In the genomic region with DNA sequence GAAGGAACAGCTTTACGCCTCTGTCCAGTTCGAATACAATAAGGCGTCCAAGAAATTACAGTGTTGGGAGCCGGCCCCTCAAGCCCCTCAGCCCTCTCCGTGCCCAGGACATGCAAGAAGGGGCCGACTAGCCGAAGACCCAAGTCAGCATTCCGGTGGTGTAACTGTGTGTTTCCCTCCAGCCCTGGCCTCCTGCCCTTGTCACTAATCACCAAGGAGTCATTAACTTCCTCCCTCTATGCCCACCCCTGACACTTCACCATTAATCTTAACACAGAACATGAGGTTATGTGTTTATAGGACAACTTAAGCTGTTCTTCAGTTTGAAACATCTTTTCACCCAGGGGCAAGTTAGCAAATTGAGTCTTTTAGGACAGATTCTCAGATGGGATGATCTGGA, we compare ENCODE assay signal across 16 cellular contexts. TPM values are rescaled to one million over a fixed set of nuclear protein-coding genes. Genes with fewer than 3 reads are reported as not detected.
DNase-seq lines count a peak whose midpoint lies in the region; ATAC-seq and TF ChIP-seq lines count a peak whose summit lies in the region.
"Had no signal": no experiment of that assay in that cellular context is flagged by ENCODE, and none has a peak within 500 bp of the region (broad histone marks: within the 10 kb centered on the region; RNA-seq: fewer than 3 reads in every experiment).

No MANE protein-coding gene starts in this region.

- peaks cover 2% of the 10 kb centered on the region for H3K27me3 Mint-ChIP-seq in activated naive CD8-positive, alpha-beta T cell treated with anti-CD3 and anti-CD28 coated beads, Interleukin-2, amount 10 ng/mL, durations not matched to agents 7 days and 5 days
- no peaks in the 10 kb centered on the region for H3K27me3 Mint-ChIP-seq in activated naive CD8-positive, alpha-beta T cell treated with anti-CD3 and anti-CD28 coated beads for 36 hours
- H3K27me3 Mint-ChIP-seq: CD4-positive, alpha-beta T cell had no signal

- no peaks in the 10 kb centered on the region for H3K9me3 Mint-ChIP-seq in activated naive CD8-positive, alpha-beta T cell treated with anti-CD3 and anti-CD28 coated beads, Interleukin-2, amount 10 ng/mL, durations not matched to agents 7 days and 5 days
- H3K9me3 Mint-ChIP-seq in activated naive CD8-positive, alpha-beta T cell treated with anti-CD3 and anti-CD28 coated beads for 36 hours: no peaks in the 10 kb centered on the region
- H3K9me3 Mint-ChIP-seq: CD4-positive, alpha-beta T cell; H9 had no signal

- no peak for TF ChIP-seq CTCF in neutrophil (IDR thresholded peaks at IDR 0.05)

- no peaks in the 10 kb centered on the region for H3K9me3 ChIP-seq in neutrophil
- H3K9me3 ChIP-seq: BLaER1 treated with 17β-estradiol and CSF1 and Interleukin-3, amounts not matched to agents 10 nM and 100 nM had no signal

- H3K4me3 ChIP-seq in neutrophil (ENCODE audit: low read depth in 1 of 2, low read length in 1 of 2): peak overlapping the region in 1 of 2 experiments; percentile 32
- H3K4me3 ChIP-seq: BLaER1 treated with 17β-estradiol and CSF1 and Interleukin-3, amounts not matched to agents 10 nM and 100 nM; GM12878 had no signal

- peak overlapping the region; percentile 87 for H3K27ac ChIP-seq in neutrophil
- H3K27ac ChIP-seq: BLaER1 treated with 17β-estradiol and CSF1 and Interleukin-3, amounts not matched to agents 10 nM and 100 nM had no signal

- no peak overlapping the region for H3K4me3 Mint-ChIP-seq in activated naive CD8-positive, alpha-beta T cell treated with anti-CD3 and anti-CD28 coated beads, Interleukin-2, amount 10 ng/mL, durations not matched to agents 7 days and 5 days
- no peak overlapping the region for H3K4me3 Mint-ChIP-seq in activated naive CD8-positive, alpha-beta T cell treated with anti-CD3 and anti-CD28 coated beads for 36 hours
- H3K4me3 Mint-ChIP-seq: CD4-positive, alpha-beta T cell; H9 had no signal

- H3K4me1 Mint-ChIP-seq in activated naive CD8-positive, alpha-beta T cell treated with anti-CD3 and anti-CD28 coated beads, Interleukin-2, amount 10 ng/mL, durations not matched to agents 7 days and 5 days: peaks cover 41% of the 10 kb centered on the region
- peaks cover 30% of the 10 kb centered on the region for H3K4me1 Mint-ChIP-seq in activated naive CD8-positive, alpha-beta T cell treated with anti-CD3 and anti-CD28 coated beads for 36 hours
- H3K4me1 Mint-ChIP-seq: H9 had no signal

- ATAC-seq in activated naive CD8-positive, alpha-beta T cell treated with anti-CD3 and anti-CD28 coated beads, Interleukin-2, amount 10 ng/mL, durations not matched to agents 7 days and 5 days (ENCODE audit: low read depth): no peak
- ATAC-seq: GM12878 had no signal

- POLR2A ChIA-PET in activated naive CD8-positive, alpha-beta T cell treated with anti-CD3 and anti-CD28 coated beads, Interleukin-2, amount 10 ng/mL, durations not matched to agents 7 days and 5 days (lab: Charles Lee): interaction anchor here (1.6 kb wide), 1 partner anchor 19 kb away, joined by 8 read pairs; a partner anchor contains a TSS

- H3K36me3 Mint-ChIP-seq in activated naive CD8-positive, alpha-beta T cell treated with anti-CD3 and anti-CD28 coated beads, Interleukin-2, amount 10 ng/mL, durations not matched to agents 7 days and 5 days: peaks cover 10% of the 10 kb centered on the region
- peaks cover 14% of the 10 kb centered on the region for H3K36me3 Mint-ChIP-seq in activated naive CD8-positive, alpha-beta T cell treated with anti-CD3 and anti-CD28 coated beads for 36 hours

- peak overlapping the region; percentile 15 for H3K27ac Mint-ChIP-seq in activated naive CD8-positive, alpha-beta T cell treated with anti-CD3 and anti-CD28 coated beads, Interleukin-2, amount 10 ng/mL, durations not matched to agents 7 days and 5 days
- no peak overlapping the region for H3K27ac Mint-ChIP-seq in activated naive CD8-positive, alpha-beta T cell treated with anti-CD3 and anti-CD28 coated beads for 36 hours

- H3K27me3 ChIP-seq in neutrophil: no peaks in the 10 kb centered on the region
- H3K27me3 ChIP-seq: BLaER1 treated with 17β-estradiol and CSF1 and Interleukin-3, amounts not matched to agents 10 nM and 100 nM had no signal

- peaks cover 84 to 91% of the 10 kb centered on the region in 2 experiments for H3K4me1 ChIP-seq in neutrophil (ENCODE audit: control insufficient read depth in 1 of 2, insufficient read depth in 1 of 2, low read depth in 1 of 2, low read length in 1 of 2)

- no peak for DNase-seq in activated naive CD8-positive, alpha-beta T cell treated with anti-CD3 and anti-CD28 coated beads, Interleukin-2, amount 10 ng/mL, durations not matched to agents 7 days and 5 days
- DNase-seq in activated naive CD8-positive, alpha-beta T cell treated with anti-CD3 and anti-CD28 coated beads for 36 hours: no peak
- DNase-seq in medulla oblongata (ENCODE audit: extremely low spot score): peak; percentile 10
- no peak for DNase-seq in NCI-H146 (lab: John Stamatoyannopoulos, UW)
- no peak for DNase-seq in effector CD4-positive, alpha-beta T cell
- DNase-seq in NCI-H2107 (lab: John Stamatoyannopoulos, UW): no peak
- DNase-seq: 8988T; CD4-positive, alpha-beta T cell; DMS79; GOT3; H9; IMR-90 had no signal

- peaks cover 53% of the 10 kb centered on the region for H3K36me3 ChIP-seq in neutrophil
- H3K36me3 ChIP-seq: BLaER1 treated with 17β-estradiol and CSF1 and Interleukin-3, amounts not matched to agents 10 nM and 100 nM had no signal

RNA-seq across cellular contexts. Expression of a gene that starts 16.4 kb away (rescaled TPM):
- total RNA-seq in activated naive CD8-positive, alpha-beta T cell treated with anti-CD3 and anti-CD28 coated beads, Interleukin-2, amount 10 ng/mL, durations not matched to agents 7 days and 5 days: 1 to 10 TPM; 1.0 to 2.7 TPM
- 1 to 10 TPM; 1.2 to 1.6 TPM for total RNA-seq in activated naive CD8-positive, alpha-beta T cell treated with anti-CD3 and anti-CD28 coated beads for 36 hours
- total RNA-seq: G401, H9, IMR-90 had no signal

RNA-seq across cellular contexts. Expression of a gene that starts 19.2 kb away (rescaled TPM):
- total RNA-seq in activated naive CD8-positive, alpha-beta T cell treated with anti-CD3 and anti-CD28 coated beads, Interleukin-2, amount 10 ng/mL, durations not matched to agents 7 days and 5 days: 1 to 10 TPM; 4.6 to 4.8 TPM
- 1 to 10 TPM; 3.9 to 5.2 TPM for total RNA-seq in activated naive CD8-positive, alpha-beta T cell treated with anti-CD3 and anti-CD28 coated beads for 36 hours

RNA-seq across cellular contexts. Expression of a gene that starts 21.2 kb away (rescaled TPM):
- 10 to 100 TPM; 10.1 to 10.2 TPM for total RNA-seq in activated naive CD8-positive, alpha-beta T cell treated with anti-CD3 and anti-CD28 coated beads, Interleukin-2, amount 10 ng/mL, durations not matched to agents 7 days and 5 days
- 10 to 100 TPM; 10.8 to 10.9 TPM for total RNA-seq in activated naive CD8-positive, alpha-beta T cell treated with anti-CD3 and anti-CD28 coated beads for 36 hours

RNA-seq across cellular contexts. Expression of a gene that starts 31.8 kb away (rescaled TPM):
- not detected for total RNA-seq in activated naive CD8-positive, alpha-beta T cell treated with anti-CD3 and anti-CD28 coated beads, Interleukin-2, amount 10 ng/mL, durations not matched to agents 7 days and 5 days
- total RNA-seq in activated naive CD8-positive, alpha-beta T cell treated with anti-CD3 and anti-CD28 coated beads for 36 hours: not detected
- total RNA-seq: CD4-positive, alpha-beta T cell; G401; H9; IMR-90 had no signal

RNA-seq across cellular contexts. Expression of a gene that starts 39.7 kb away (rescaled TPM):
- total RNA-seq in activated naive CD8-positive, alpha-beta T cell treated with anti-CD3 and anti-CD28 coated beads, Interleukin-2, amount 10 ng/mL, durations not matched to agents 7 days and 5 days: not detected
- total RNA-seq in activated naive CD8-positive, alpha-beta T cell treated with anti-CD3 and anti-CD28 coated beads for 36 hours: under 1 TPM in 1 of 2 experiments, not detected in 1; 0.08 TPM
- total RNA-seq: G401 had no signal
